Comparison of ENCODE assay signal across 8 cellular contexts in genomic region chr11:132718711-132719641, GRCh38.
DNase-seq lines count a peak whose midpoint lies in the region; ATAC-seq and TF ChIP-seq lines count a peak whose summit lies in the region.

No MANE protein-coding gene starts in this region.

- peak overlapping the region; percentile 29 for H3K4me3 ChIP-seq in CD8-positive, alpha-beta T cell (ENCODE audit: low read depth, low read length)
- H3K4me3 ChIP-seq in tibial nerve: no peak overlapping the region
- no peak overlapping the region for H3K4me3 ChIP-seq in WERI-Rb-1 (ENCODE audit: low read depth, low read length)

- peak in 6 of 7 experiments; percentile 16 to 72 (median 43) for DNase-seq in CD8-positive, alpha-beta T cell
- DNase-seq in activated T-cell treated with anti-CD3 and anti-CD28 coated beads, Interleukin-2, amount 50 U/mL, for 24 hours: peak; percentile 46
- peak; percentile 82 for DNase-seq in natural killer cell treated with Interleukin-12 subunit alpha and Interleukin-12 subunit beta and Interleukin-15 and Interleukin-18, amount 100 ng/mL, for 72 hours (ENCODE audit: low spot score)
- DNase-seq in glutamatergic neuron: no peak
- no peak for DNase-seq in tibial nerve (ENCODE audit: low spot score in 2 of 2)
- no peak for DNase-seq in WERI-Rb-1
- no peak for DNase-seq in COLO668 (lab: John Stamatoyannopoulos, UW; ENCODE audit: unreplicated experiment)

- H3K4me1 ChIP-seq in CD8-positive, alpha-beta T cell (ENCODE audit: insufficient read depth, low read length): peaks cover 26% of the 10 kb centered on the region
- H3K4me1 ChIP-seq in tibial nerve: no peaks in the 10 kb centered on the region

- peak overlapping the region; percentile 81 for H3K4me3 Mint-ChIP-seq in CD8-positive, alpha-beta T cell
- peak overlapping the region; percentile 18 for H3K4me3 Mint-ChIP-seq in activated T-cell treated with anti-CD3 and anti-CD28 coated beads, Interleukin-2, amount 50 U/mL, for 24 hours
- peak overlapping the region; percentile 80 for H3K4me3 Mint-ChIP-seq in natural killer cell treated with Interleukin-12 subunit alpha and Interleukin-12 subunit beta and Interleukin-15 and Interleukin-18, amount 100 ng/mL, for 72 hours
- no peak overlapping the region for H3K4me3 Mint-ChIP-seq in glutamatergic neuron (ENCODE audit: unreplicated experiment)

- no peaks in the 10 kb centered on the region for H3K27me3 Mint-ChIP-seq in CD8-positive, alpha-beta T cell (ENCODE audit: low read depth)
- no peaks in the 10 kb centered on the region for H3K27me3 Mint-ChIP-seq in activated T-cell treated with anti-CD3 and anti-CD28 coated beads, Interleukin-2, amount 50 U/mL, for 24 hours
- peaks cover 6 to 17% of the 10 kb centered on the region in 2 donors for H3K27me3 Mint-ChIP-seq in natural killer cell treated with Interleukin-12 subunit alpha and Interleukin-12 subunit beta and Interleukin-15 and Interleukin-18, amount 100 ng/mL, for 72 hours
- no peaks in the 10 kb centered on the region for H3K27me3 Mint-ChIP-seq in glutamatergic neuron (ENCODE audit: unreplicated experiment)

- POLR2A ChIA-PET in CD8-positive, alpha-beta T cell (lab: Charles Lee): interaction anchor here (1.5 kb wide), 1 partner anchor 54 kb away, joined by 4 read pairs; no protein-coding TSS in a partner anchor

- H3K4me1 Mint-ChIP-seq in CD8-positive, alpha-beta T cell (ENCODE audit: low read depth): peaks cover 46% of the 10 kb centered on the region
- peaks cover 28% of the 10 kb centered on the region for H3K4me1 Mint-ChIP-seq in activated T-cell treated with anti-CD3 and anti-CD28 coated beads, Interleukin-2, amount 50 U/mL, for 24 hours (ENCODE audit: low read depth)
- H3K4me1 Mint-ChIP-seq in natural killer cell treated with Interleukin-12 subunit alpha and Interleukin-12 subunit beta and Interleukin-15 and Interleukin-18, amount 100 ng/mL, for 72 hours (ENCODE audit: low read depth in 2 of 2): peaks cover 16 to 27% of the 10 kb centered on the region in 2 donors
- H3K4me1 Mint-ChIP-seq in glutamatergic neuron (ENCODE audit: low read depth, unreplicated experiment): peaks cover 12% of the 10 kb centered on the region

- no peaks in the 10 kb centered on the region for H3K27me3 ChIP-seq in CD8-positive, alpha-beta T cell (ENCODE audit: insufficient read depth, low read length)
- H3K27me3 ChIP-seq in tibial nerve (no peaks in the 10 kb centered on the region), WERI-Rb-1 (ENCODE audit: insufficient read depth, low read depth, severe bottlenecking) (no peaks in the 10 kb centered on the region)

- ATAC-seq in CD8-positive, alpha-beta T cell: peak; percentile 84
- peak; percentile 61 for ATAC-seq in HG03159 (IDR thresholded peaks at IDR 0.05; ENCODE audit: unreplicated experiment)
- ATAC-seq in natural killer cell treated with Interleukin-12 subunit alpha and Interleukin-12 subunit beta and Interleukin-15 and Interleukin-18, amount 100 ng/mL, for 72 hours: peak; percentile 90 to 93

- TF ChIP-seq CTCF in CD8-positive, alpha-beta T cell (IDR thresholded peaks at IDR 0.05): no peak
- TF ChIP-seq CTCF in glutamatergic neuron (IDR thresholded peaks at IDR 0.05; ENCODE audit: partially characterized antibody, unreplicated experiment): no peak
- TF ChIP-seq CTCF in tibial nerve (IDR thresholded peaks at IDR 0.05): no peak
- no peak for TF ChIP-seq CTCF in WERI-Rb-1 (IDR thresholded peaks at IDR 0.05; ENCODE audit: low read depth, low read length)

- H3K27ac Mint-ChIP-seq in CD8-positive, alpha-beta T cell: peak overlapping the region; percentile 94
- peak overlapping the region; percentile 17 for H3K27ac Mint-ChIP-seq in activated T-cell treated with anti-CD3 and anti-CD28 coated beads, Interleukin-2, amount 50 U/mL, for 24 hours
- peak overlapping the region in 1 of 2 donors; percentile 31 for H3K27ac Mint-ChIP-seq in natural killer cell treated with Interleukin-12 subunit alpha and Interleukin-12 subunit beta and Interleukin-15 and Interleukin-18, amount 100 ng/mL, for 72 hours
- H3K27ac Mint-ChIP-seq in glutamatergic neuron (ENCODE audit: unreplicated experiment): no peak overlapping the region

- no peaks in the 10 kb centered on the region for H3K9me3 ChIP-seq in CD8-positive, alpha-beta T cell (ENCODE audit: low read length)
- no peaks in the 10 kb centered on the region for H3K9me3 ChIP-seq in tibial nerve
- no peaks in the 10 kb centered on the region for H3K9me3 ChIP-seq in WERI-Rb-1 (ENCODE audit: severe bottlenecking)

- CTCF ChIA-PET in CD8-positive, alpha-beta T cell (lab: Charles Lee): no interaction called here

- intact Hi-C loops in CD8-positive, alpha-beta T cell (cut with DNase I, micrococcal nuclease): no loop called here

- TF ChIP-seq EP300 in tibial nerve (IDR thresholded peaks at IDR 0.05): no peak

- 70 to 76% methylated on average over 24 to 27 of the region's 27 CpGs for WGBS in tibial nerve, 2 donors

- TF ChIP-seq POLR2A in tibial nerve (IDR thresholded peaks at IDR 0.05): no peak

- H3K27ac ChIP-seq in CD8-positive, alpha-beta T cell (ENCODE audit: low read depth, low read length): no peak overlapping the region
- H3K27ac ChIP-seq in tibial nerve: no peak overlapping the region
- no peak overlapping the region for H3K27ac ChIP-seq in WERI-Rb-1

- H3K36me3 Mint-ChIP-seq in CD8-positive, alpha-beta T cell: no peaks in the 10 kb centered on the region
- no peaks in the 10 kb centered on the region for H3K36me3 Mint-ChIP-seq in activated T-cell treated with anti-CD3 and anti-CD28 coated beads, Interleukin-2, amount 50 U/mL, for 24 hours (ENCODE audit: low read depth)
- H3K36me3 Mint-ChIP-seq in natural killer cell treated with Interleukin-12 subunit alpha and Interleukin-12 subunit beta and Interleukin-15 and Interleukin-18, amount 100 ng/mL, for 72 hours: no peaks in the 10 kb centered on the region
- H3K36me3 Mint-ChIP-seq in glutamatergic neuron (ENCODE audit: unreplicated experiment): no peaks in the 10 kb centered on the region

- no peaks in the 10 kb centered on the region for H3K36me3 ChIP-seq in CD8-positive, alpha-beta T cell (ENCODE audit: insufficient read depth, low read length)
- H3K36me3 ChIP-seq in tibial nerve (no peaks in the 10 kb centered on the region), WERI-Rb-1 (no peaks in the 10 kb centered on the region)

- no peaks in the 10 kb centered on the region for H3K9me3 Mint-ChIP-seq in CD8-positive, alpha-beta T cell
- H3K9me3 Mint-ChIP-seq in activated T-cell treated with anti-CD3 and anti-CD28 coated beads, Interleukin-2, amount 50 U/mL, for 24 hours: no peaks in the 10 kb centered on the region
- peaks cover 2% of the 10 kb centered on the region for H3K9me3 Mint-ChIP-seq in natural killer cell treated with Interleukin-12 subunit alpha and Interleukin-12 subunit beta and Interleukin-15 and Interleukin-18, amount 100 ng/mL, for 72 hours
- peaks cover 8% of the 10 kb centered on the region for H3K9me3 Mint-ChIP-seq in glutamatergic neuron (ENCODE audit: unreplicated experiment)

Comparison
In these comparisons a context has a peak if more than half of its experiments do, and no peak if none do; other contexts are left out.
1. DNase-seq: peak in CD8-positive, alpha-beta T cell (6 of 7), activated T-cell treated with anti-CD3 and anti-CD28 coated beads, Interleukin-2, amount 50 U/mL, for 24 hours (single experiment) and natural killer cell treated with Interleukin-12 subunit alpha and Interleukin-12 subunit beta and Interleukin-15 and Interleukin-18, amount 100 ng/mL, for 72 hours (single experiment); none in glutamatergic neuron (single experiment), tibial nerve (0 of 2), WERI-Rb-1 (single experiment) and COLO668 (single experiment).
2. Peak in every context shown above with its lines, with median percentiles within 50 percentile points of each other: ATAC-seq.